In genomic region chr3:58630710-58631092, GRCh38 we compare ENCODE assay signal across 25 cellular contexts. TPM values are rescaled to one million over a fixed set of nuclear protein-coding genes. Genes with fewer than 3 reads are reported as not detected.
"Had no signal": no experiment of that assay in that cellular context is flagged by ENCODE, and none has a peak within 500 bp of the region (broad histone marks: within the 10 kb centered on the region; RNA-seq: fewer than 3 reads in every experiment).

No MANE protein-coding gene starts in this region.

- H3K4me1 Mint-ChIP-seq: stimulated activated naive CD8-positive, alpha-beta T cell treated with anti-CD3 and anti-CD28 coated beads, Interleukin-15, amount 100 ng/mL, for 72 hours had no signal

- H3K9me3 Mint-ChIP-seq: immature natural killer cell; mesothelial cell of epicardium; naive B cell; natural killer cell; nephron progenitor cell; neural progenitor cell; stimulated activated memory B cell treated with anti-CD40 and anti-IgM and Interleukin-4, amounts not matched to agents 10 μg/mL and 1 μg/mL and 100 μg/mL, for 72 hours; stimulated activated naive CD8-positive, alpha-beta T cell treated with anti-CD3 and anti-CD28 coated beads, Interleukin-15, amount 100 ng/mL, for 72 hours; type B pancreatic cell had no signal

- H3K9me3 ChIP-seq: left lung, lower lobe of right lung, ovary, right atrium auricular region, right lobe of liver, tibial nerve, vagina had no signal

- H2AFZ ChIP-seq: neural progenitor cell had no signal

- FAIRE-seq: kidney had no signal

- H3K27me3 ChIP-seq: left lung, ovary, right atrium auricular region, right lobe of liver, tibial nerve, vagina had no signal

- H3K36me3 ChIP-seq: left lung, lower lobe of right lung, neural progenitor cell, ovary, right atrium auricular region, right lobe of liver, tibial nerve, vagina had no signal

- H3K4me3 Mint-ChIP-seq: immature natural killer cell; mesothelial cell of epicardium; naive B cell; natural killer cell; nephron progenitor cell; neural progenitor cell; stimulated activated memory B cell treated with anti-CD40 and anti-IgM and Interleukin-4, amounts not matched to agents 10 μg/mL and 1 μg/mL and 100 μg/mL, for 72 hours; stimulated activated naive CD8-positive, alpha-beta T cell treated with anti-CD3 and anti-CD28 coated beads, Interleukin-15, amount 100 ng/mL, for 72 hours; type B pancreatic cell had no signal

- H3K36me3 Mint-ChIP-seq: immature natural killer cell; mesothelial cell of epicardium; naive B cell; natural killer cell; neural progenitor cell; stimulated activated memory B cell treated with anti-CD40 and anti-IgM and Interleukin-4, amounts not matched to agents 10 μg/mL and 1 μg/mL and 100 μg/mL, for 72 hours; type B pancreatic cell had no signal

- H3K27ac Mint-ChIP-seq: immature natural killer cell; mesothelial cell of epicardium; natural killer cell; nephron progenitor cell; neural progenitor cell; progenitor cell of endocrine pancreas; stimulated activated memory B cell treated with anti-CD40 and anti-IgM and Interleukin-4, amounts not matched to agents 10 μg/mL and 1 μg/mL and 100 μg/mL, for 72 hours; stimulated activated naive CD8-positive, alpha-beta T cell treated with anti-CD3 and anti-CD28 coated beads, Interleukin-15, amount 100 ng/mL, for 72 hours; type B pancreatic cell had no signal

- DNase-seq: kidney, lower lobe of right lung had no signal

- H3K27ac ChIP-seq: left lung, lower lobe of right lung, neural progenitor cell, ovary, right atrium auricular region, right lobe of liver had no signal

- ATAC-seq: stimulated activated memory B cell treated with anti-CD40 and anti-IgM and Interleukin-4, amounts not matched to agents 10 μg/mL and 1 μg/mL and 100 μg/mL, for 72 hours had no signal

- H3K4me2 ChIP-seq: neural progenitor cell, smooth muscle cell had no signal

- H3K4me3 ChIP-seq: left lung, lower lobe of right lung, neural progenitor cell, ovary, right atrium auricular region, right lobe of liver, smooth muscle cell, tibial nerve, vagina had no signal

- H3K9ac ChIP-seq: neural progenitor cell had no signal

RNA-seq across cellular contexts. Expression of gene FAM3D, which starts 35.9 kb away (rescaled TPM):
- total RNA-seq: liver, mammary epithelial cell, mononuclear cell, natural killer cell, progenitor cell of endocrine pancreas, renal cortical epithelial cell, right atrium auricular region, right lobe of liver, skeletal muscle tissue, temporal lobe, tibial nerve had no signal
- polyA plus RNA-seq: immature natural killer cell, mammary epithelial cell, ovary had no signal

RNA-seq across cellular contexts. Expression of gene FAM107A, which starts 53.5 kb away (rescaled TPM):
- total RNA-seq: mesothelial cell of epicardium, mononuclear cell, natural killer cell, progenitor cell of endocrine pancreas, smooth muscle cell had no signal
- polyA plus RNA-seq: immature natural killer cell, mammary epithelial cell, smooth muscle cell had no signal
